Comparison of ENCODE assay signal across 8 cellular contexts in genomic region chr22:43812890-43813289, GRCh38. TPM values are rescaled to one million over a fixed set of nuclear protein-coding genes. Genes with fewer than 3 reads are reported as not detected.
DNase-seq lines count a peak whose midpoint lies in the region; ATAC-seq, FAIRE-seq and TF ChIP-seq lines count a peak whose summit lies in the region.

No MANE protein-coding gene starts in this region.

- no peak for FAIRE-seq in D721Med (lab: Jason Lieb, UNC)

- H3K9me3 ChIP-seq in skeletal muscle tissue (ENCODE audit: control insufficient read depth in 3 of 3, low read length in 3 of 3) = no peaks in the 10 kb centered on the region

- ATAC-seq in GM21723 (IDR thresholded peaks at IDR 0.05; ENCODE audit: unreplicated experiment) (peak; percentile 21), foreskin keratinocyte (no peak), HG02852 (IDR thresholded peaks at IDR 0.05; ENCODE audit: unreplicated experiment) (no peak)

- peak overlapping the region; percentile 81 to 94 (median 93) for H3K9ac ChIP-seq in skeletal muscle tissue (ENCODE audit: low read depth in 1 of 3, low read length in 3 of 3)

- TF ChIP-seq CTCF in VCaP (conservative IDR thresholded peaks at IDR 0.05) = no peak
- TF ChIP-seq CTCF in foreskin keratinocyte (conservative IDR thresholded peaks at IDR 0.05) = no peak
- no peak for TF ChIP-seq CTCF in D721Med (IDR thresholded peaks at IDR 0.05; ENCODE audit: insufficient read depth, missing control alignments)

- H3K27me3 ChIP-seq in foreskin keratinocyte (no peaks in the 10 kb centered on the region), skeletal muscle tissue (ENCODE audit: control insufficient read depth in 3 of 3, insufficient read depth in 3 of 3, low read length in 3 of 3) (peaks cover 0 to 3% (median 0%) of the 10 kb centered on the region in 3 donors)

- DNase-seq in foreskin keratinocyte = no peak
- no peak for DNase-seq in kidney tubule cell (ENCODE audit: low spot score)
- DNase-seq in NCI-H2107 treated with DMSO at 0.1 percent for 48 hours (lab: John Stamatoyannopoulos, UW; ENCODE audit: unreplicated experiment) = no peak
- DNase-seq in D721Med (ENCODE audit: insufficient read length, low spot score) = no peak

- H3K36me3 ChIP-seq in skeletal muscle tissue (ENCODE audit: control insufficient read depth in 3 of 3, insufficient read depth in 3 of 3, low read length in 3 of 3) = no peaks in the 10 kb centered on the region

- H3K4me3 ChIP-seq in skeletal muscle tissue (ENCODE audit: low read length in 3 of 3) = peak overlapping the region; percentile 98 to 100 (median 100)

- H3K4me1 ChIP-seq in foreskin keratinocyte (no peaks in the 10 kb centered on the region), skeletal muscle tissue (ENCODE audit: control insufficient read depth in 3 of 3, insufficient read depth in 3 of 3, low read length in 3 of 3) (peaks cover 13 to 19% (median 17%) of the 10 kb centered on the region in 3 donors)

- peak overlapping the region; percentile 79 for H3K27ac ChIP-seq in VCaP
- peak overlapping the region; percentile 79 for H3K27ac ChIP-seq in foreskin keratinocyte
- H3K27ac ChIP-seq in skeletal muscle tissue (ENCODE audit: low read depth, low read length) = peak overlapping the region; percentile 67

RNA-seq across cellular contexts. Expression of gene EFCAB6, which starts 0.8 kb away (rescaled TPM):
- total RNA-seq in foreskin keratinocyte = 0.24 and 0.35 TPM in 2 replicates
- polyA plus RNA-seq in foreskin keratinocyte = 0.09 and 0.13 TPM in 2 replicates
- 1.6 TPM for total RNA-seq in skeletal muscle tissue

RNA-seq across cellular contexts. Expression of gene SULT4A1, which starts 49.4 kb away (rescaled TPM):
- not detected in 2 replicates for total RNA-seq in foreskin keratinocyte
- polyA plus RNA-seq in foreskin keratinocyte = 0.04 TPM in 1 of 2 replicates, not detected in the other
- under 0.01 TPM for total RNA-seq in skeletal muscle tissue
